Comparison of ENCODE assay signal across 20 cellular contexts in the genomic region with DNA sequence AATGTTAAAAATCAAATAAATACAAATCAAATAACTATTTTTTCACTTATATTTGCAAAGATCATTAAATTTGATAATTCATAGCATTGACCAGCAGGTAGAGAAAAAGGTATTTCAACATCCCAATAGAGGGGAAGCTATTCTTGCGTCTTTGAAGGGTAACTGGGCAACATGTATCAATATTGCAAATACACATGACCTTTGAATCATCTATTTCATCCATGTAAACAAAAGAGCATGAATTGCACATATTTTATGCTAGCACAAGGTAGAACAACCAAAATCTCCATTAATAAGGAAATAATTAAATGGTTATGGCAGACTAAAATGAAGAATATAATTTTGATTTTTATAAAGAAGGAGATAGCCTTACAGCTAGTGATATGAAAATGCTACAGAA.
DNase-seq lines count a peak whose midpoint lies in the region; ATAC-seq, FAIRE-seq and TF ChIP-seq lines count a peak whose summit lies in the region.
"Had no signal": no experiment of that assay in that cellular context is flagged by ENCODE, and none has a peak within 500 bp of the region (broad histone marks: within the 10 kb centered on the region; RNA-seq: fewer than 3 reads in every experiment).

No MANE protein-coding gene starts in this region.

- no peaks in the 10 kb centered on the region for H3K79me2 ChIP-seq in K562 (ENCODE audit: control insufficient read depth, insufficient read depth, low read length)
- no peaks in the 10 kb centered on the region for H3K79me2 ChIP-seq in HepG2 (ENCODE audit: insufficient read depth, low read length)

- no peak overlapping the region for H3K4me3 Mint-ChIP-seq in chondrocyte (ENCODE audit: unreplicated experiment)
- H3K4me3 Mint-ChIP-seq: CD14-positive monocyte; CD4-positive, alpha-beta memory T cell; CD4-positive, CD25-positive, alpha-beta regulatory T cell; CD8-positive, alpha-beta memory T cell had no signal

- no peaks in the 10 kb centered on the region for H3K9me3 Mint-ChIP-seq in chondrocyte (ENCODE audit: low read depth)
- H3K9me3 Mint-ChIP-seq: CD4-positive, alpha-beta memory T cell had no signal

- H2AFZ ChIP-seq in K562 (ENCODE audit: low read depth, low read length) (no peak overlapping the region), HepG2 (ENCODE audit: low read length) (no peak overlapping the region)

- 0% methylated on average over 1 of the region's 1 CpG for WGBS in K562 (ENCODE audit: insufficient coverage, low coverage, missing lambda C conversion rate)
- 0% methylated on average over 1 of the region's 1 CpG for WGBS in HepG2 (ENCODE audit: low lambda C conversion rate)
- 0% methylated on average over 1 of the region's 1 CpG for WGBS in ovary, 3 donors

- FAIRE-seq in K562 (lab: Jason Lieb, UNC) = no peak
- FAIRE-seq in HepG2 (lab: Jason Lieb, UNC) = no peak
- FAIRE-seq: G401.6, GM12891, GM19239 had no signal

- in situ Hi-C loops in K562 (cut with MboI) (no loop called here), HepG2 (cut with HindIII; ENCODE audit: extremely low pct_ligation_motif_present, low pct_unique_long_range_greater_than_20kb) (no loop called here)

- CTCF ChIA-PET in K562 (lab: Yijun Ruan, JAX; ENCODE audit: low intra/inter-chr PET ratio) (no interaction called here), HepG2 (lab: Yijun Ruan, JAX; ENCODE audit: low intra/inter-chr PET ratio, low total read pairs) (no interaction called here)

- H3K27me3 Mint-ChIP-seq in chondrocyte (ENCODE audit: low read depth) = no peaks in the 10 kb centered on the region
- H3K27me3 Mint-ChIP-seq: CD4-positive, alpha-beta memory T cell; CD4-positive, CD25-positive, alpha-beta regulatory T cell; CD8-positive, alpha-beta memory T cell had no signal

- H3K4me1 ChIP-seq in K562 (replicated peaks in 1 of 2; ENCODE audit: control insufficient read depth in 2 of 2, insufficient read depth in 2 of 2, low read length in 2 of 2) = no peaks in the 10 kb centered on the region
- no peaks in the 10 kb centered on the region for H3K4me1 ChIP-seq in HepG2 (ENCODE audit: insufficient read depth, low read length)
- no peaks in the 10 kb centered on the region for H3K4me1 ChIP-seq in ovary (ENCODE audit: insufficient read depth)
- H3K4me1 ChIP-seq: BLaER1 had no signal

- DNase-seq in K562 (ENCODE audit: extremely low read depth in 1 of 4, low spot score in 3 of 4) (no peak), HepG2 (ENCODE audit: low spot score) (no peak), ovary (no peak), chondrocyte (ENCODE audit: low spot score) (no peak), head of caudate nucleus (no peak)
- DNase-seq: 8988T; ACHN; BE2C; C1 segment of cervical spinal cord; CD4-positive, alpha-beta memory T cell; CD4-positive, CD25-positive, alpha-beta regulatory T cell; CD8-positive, alpha-beta memory T cell; COR-L47; DMS79 treated with DMSO at 0.1 percent for 48 hours; GF-D8 had no signal

- H3K9me1 ChIP-seq in K562 (ENCODE audit: control insufficient read depth, insufficient read depth, low read length) = no peaks in the 10 kb centered on the region

- no peak overlapping the region for H3K27ac ChIP-seq in K562 (ENCODE audit: extremely low read depth, low read depth, low read length)
- H3K27ac ChIP-seq in HepG2 (ENCODE audit: extremely low read length, insufficient read depth, low read length) = no peak overlapping the region
- H3K27ac ChIP-seq in ovary = no peak overlapping the region
- H3K27ac ChIP-seq: BLaER1 had no signal

- H3K27me3 ChIP-seq in K562 (ENCODE audit: control insufficient read depth in 2 of 2, insufficient read depth in 2 of 2, low read length in 2 of 2) (no peaks in the 10 kb centered on the region), HepG2 (ENCODE audit: control insufficient read depth in 1 of 2, insufficient read depth in 2 of 2, low read length in 2 of 2) (no peaks in the 10 kb centered on the region), ovary (peaks cover 4% of the 10 kb centered on the region)
- H3K27me3 ChIP-seq: BE2C, BLaER1 had no signal

- POLR2A ChIA-PET in K562 (lab: Yijun Ruan, JAX) (no interaction called here), HepG2 (lab: Yijun Ruan, JAX) (no interaction called here)

- H3K9me3 ChIP-seq in K562 (replicated peaks; ENCODE audit: control insufficient read depth, insufficient read depth, low read depth, low read length) (no peaks in the 10 kb centered on the region), HepG2 (ENCODE audit: low read length) (no peaks in the 10 kb centered on the region), ovary (no peaks in the 10 kb centered on the region)
- H3K9me3 ChIP-seq: BE2C, BLaER1 had no signal

- ATAC-seq in K562 = no peak
- ATAC-seq in HepG2 = no peak

- no peak for TF ChIP-seq POLR2A in K562 (conservative IDR thresholded peaks at IDR 0.05)
- no peak for TF ChIP-seq POLR2A in HepG2 (IDR thresholded peaks at IDR 0.05; ENCODE audit: insufficient read depth in 1 of 2, low read depth in 2 of 2, low read length in 2 of 2)
- TF ChIP-seq POLR2A in ovary (IDR thresholded peaks at IDR 0.05) = no peak

- H3K4me2 ChIP-seq in K562 (ENCODE audit: insufficient read depth, low read length) = no peak overlapping the region
- H3K4me2 ChIP-seq in HepG2 (ENCODE audit: low read depth, low read length) = no peak overlapping the region
- H3K4me2 ChIP-seq: BLaER1 had no signal

- no peaks in the 10 kb centered on the region for H3K4me1 Mint-ChIP-seq in chondrocyte (ENCODE audit: low read depth)
- H3K4me1 Mint-ChIP-seq: CD14-positive monocyte; CD4-positive, alpha-beta memory T cell; CD4-positive, CD25-positive, alpha-beta regulatory T cell; CD8-positive, alpha-beta memory T cell had no signal

- BruUV-seq in K562 (replicated peaks; lab: Mats Ljungman, UMichigan) (no TSS peak), HepG2 (replicated peaks; lab: Mats Ljungman, UMichigan) (no TSS peak)

- intact Hi-C loops in K562 (cut with micrococcal nuclease) (loop anchor here (5.0 kb wide), 1 partner anchor 51 kb away; no protein-coding TSS in a partner anchor), HepG2 (cut with micrococcal nuclease; ENCODE audit: unreplicated experiment) (no loop called here), ovary (cut with DNase I) (no loop called here), head of caudate nucleus (cut with DNase I) (no loop called here)

- TF ChIP-seq EP300 in K562 (IDR thresholded peaks at IDR 0.05; ENCODE audit: low read length) (no peak), HepG2 (IDR thresholded peaks at IDR 0.05; ENCODE audit: low read depth in 2 of 2, low read length in 2 of 2) (no peak), HepG2 (CRISPR knock-in tag; IDR thresholded peaks at IDR 0.05; ENCODE audit: borderline replicate concordance) (no peak), ovary (IDR thresholded peaks at IDR 0.05) (no peak)

- no peak for TF ChIP-seq CTCF in K562 (IDR thresholded peaks at IDR 0.05 in 2 of 3, conservative IDR thresholded peaks at IDR 0.05 in 1 of 3; ENCODE audit: insufficient read depth in 2 of 3, low read depth in 1 of 3, low read length in 3 of 3)
- TF ChIP-seq CTCF in HepG2 (CRISPR knock-in tag; IDR thresholded peaks at IDR 0.05) = no peak
- no peak for TF ChIP-seq CTCF in ovary (IDR thresholded peaks at IDR 0.05)
- TF ChIP-seq CTCF in chondrocyte (IDR thresholded peaks at IDR 0.05) = no peak

- no peak overlapping the region for H3K27ac Mint-ChIP-seq in chondrocyte (ENCODE audit: unreplicated experiment)
- H3K27ac Mint-ChIP-seq: CD14-positive monocyte; CD4-positive, alpha-beta memory T cell; CD4-positive, CD25-positive, alpha-beta regulatory T cell; CD8-positive, alpha-beta memory T cell had no signal

- TF ChIP-seq RAD21 in K562 (CRISPR knock-in tag; conservative IDR thresholded peaks at IDR 0.05 in 1 of 2, IDR thresholded peaks at IDR 0.05 in 1 of 2) (no peak), HepG2 (CRISPR knock-in tag; IDR thresholded peaks at IDR 0.05) (no peak)

- H3K4me3 ChIP-seq in K562 (no peak overlapping the region), HepG2 (replicated peaks in 1 of 3; ENCODE audit: insufficient read depth in 1 of 3, low read depth in 2 of 3, low read length in 3 of 3) (no peak overlapping the region), ovary (no peak overlapping the region)
- H3K4me3 ChIP-seq: BLaER1 had no signal

- no peaks in the 10 kb centered on the region for H3K36me3 Mint-ChIP-seq in chondrocyte (ENCODE audit: low read depth)
- H3K36me3 Mint-ChIP-seq: CD14-positive monocyte; CD4-positive, alpha-beta memory T cell; CD4-positive, CD25-positive, alpha-beta regulatory T cell; CD8-positive, alpha-beta memory T cell had no signal

- H3K9ac ChIP-seq in K562 (ENCODE audit: insufficient read depth in 1 of 2, low read depth in 2 of 2, low read length in 2 of 2) (no peak overlapping the region), HepG2 (ENCODE audit: insufficient read depth, low read depth, low read length) (no peak overlapping the region)
- H3K9ac ChIP-seq: BLaER1 had no signal

- H3K36me3 ChIP-seq in K562 (ENCODE audit: control insufficient read depth, insufficient read depth, low read length) = no peaks in the 10 kb centered on the region
- no peaks in the 10 kb centered on the region for H3K36me3 ChIP-seq in HepG2 (replicated peaks in 1 of 2; ENCODE audit: control insufficient read depth in 1 of 2, insufficient read depth in 2 of 2, low read length in 2 of 2)
- H3K36me3 ChIP-seq in ovary = no peaks in the 10 kb centered on the region
- H3K36me3 ChIP-seq: BE2C, BLaER1 had no signal

- no peaks in the 10 kb centered on the region for H4K20me1 ChIP-seq in K562 (replicated peaks; ENCODE audit: control insufficient read depth, insufficient read depth, low read length)
- H4K20me1 ChIP-seq in HepG2 (ENCODE audit: insufficient read depth, low read length) = no peaks in the 10 kb centered on the region
- H4K20me1 ChIP-seq: BLaER1 had no signal

TF ChIP-seq in K562, 482 proteins besides CTCF, POLR2A, EP300 and RAD21 (continues in another document):
- TF ChIP-seq TOE1 (IDR thresholded peaks at IDR 0.05; ENCODE audit: borderline replicate concordance) (no peak), TOE1 (CRISPR knock-in tag; IDR thresholded peaks at IDR 0.05; ENCODE audit: borderline replicate concordance, low read depth) (no peak), ZNF507 (tag; conservative IDR thresholded peaks at IDR 0.05) (0 out of 2 replicates have a peak, but pooled peaks have one; percentile 7)
- TF ChIP-seq, protein P1, sequence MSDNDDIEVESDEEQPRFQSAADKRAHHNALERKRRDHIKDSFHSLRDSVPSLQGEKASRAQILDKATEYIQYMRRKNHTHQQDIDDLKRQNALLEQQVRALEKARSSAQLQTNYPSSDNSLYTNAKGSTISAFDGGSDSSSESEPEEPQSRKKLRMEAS (CRISPR knock-in tag; IDR thresholded peaks at IDR 0.05) = no peak

TF ChIP-seq in HepG2, 621 proteins besides CTCF, POLR2A, EP300 and RAD21:
- TF ChIP-seq CBFB (CRISPR knock-in tag; IDR thresholded peaks at IDR 0.05) (no peak), CEBPB (IDR thresholded peaks at IDR 0.05; ENCODE audit: borderline replicate concordance, low read depth, low read length) (peak; percentile 37; the same call in 1 of the 2 replicates)
TF ChIP-seq in HepG2: peak in this region for 1.
